ENCODE assay signal across 8 cellular contexts in genomic region chr16:24041834-24042631, GRCh38.
DNase-seq lines count a peak whose midpoint lies in the region; ATAC-seq lines count a peak whose summit lies in the region.

No MANE protein-coding gene starts in this region.

- in situ Hi-C loops in G401 (cut with HindIII; ENCODE audit: low sequenced_read_pairs): no loop called here

- no peak overlapping the region for H2AK5ac ChIP-seq in mesendoderm (ENCODE audit: low read length)

- H3K18ac ChIP-seq in mesendoderm (ENCODE audit: low read length): no peak overlapping the region

- H3K4me1 ChIP-seq in mesendoderm (ENCODE audit: control insufficient read depth, low read depth, low read length): no peaks in the 10 kb centered on the region

- no peak overlapping the region for H2BK120ac ChIP-seq in mesendoderm (ENCODE audit: low read depth, low read length)

- WGBS in mesendoderm (ENCODE audit: extremely low coverage, insufficient coverage, low lambda C conversion rate): 100% methylated on average over 4 of the region's 11 CpGs

- no peaks in the 10 kb centered on the region for H3K79me2 ChIP-seq in mesendoderm (ENCODE audit: control insufficient read depth, insufficient read depth, low read length)

- H3K9ac ChIP-seq in mesendoderm (ENCODE audit: low read length): no peak overlapping the region

- H2BK5ac ChIP-seq in mesendoderm (ENCODE audit: low read length): no peak overlapping the region

- ATAC-seq in HG02870 (IDR thresholded peaks at IDR 0.05; ENCODE audit: unreplicated experiment): peak; percentile 61

- no peak overlapping the region for H3K27ac ChIP-seq in mesendoderm (ENCODE audit: low read depth, low read length)

- H3K4me2 ChIP-seq in mesendoderm (ENCODE audit: low read length): no peak overlapping the region

- no peak overlapping the region for H2BK15ac ChIP-seq in mesendoderm (replicated peaks; ENCODE audit: low read depth)

- no peak overlapping the region for H3K4ac ChIP-seq in mesendoderm (ENCODE audit: low read depth, low read length)

- DNase-seq in G401 (ENCODE audit: low spot score) (peak; percentile 77), NCI-H526 treated with DMSO at 0.1 percent for 48 hours (lab: John Stamatoyannopoulos, UW) (peak; percentile 30), mesendoderm (peak; percentile 69), NCI-H1048 (lab: John Stamatoyannopoulos, UW) (no peak)
- peak; percentile 69 to 73 for DNase-seq in activated CD4-positive, alpha-beta T cell treated with anti-CD3 and anti-CD28 coated beads, Interleukin-2, amount 50 U/mL, for 24 hours (ENCODE audit: low read depth in 1 of 2, low spot score in 1 of 2)
- DNase-seq in effector CD8-positive, alpha-beta T cell (lab: John Stamatoyannopoulos, UW): peak; percentile 49
- DNase-seq in stimulated activated CD8-positive, alpha-beta memory T cell treated with anti-CD3 and anti-CD28 coated beads, Interleukin-2, amount 100 ng/mL, for 48 hours (ENCODE audit: low read depth in 2 of 2): peak; percentile 66 to 75

- H3K4me3 ChIP-seq in mesendoderm (ENCODE audit: low read length): no peak overlapping the region

- no peak overlapping the region for H4K5ac ChIP-seq in mesendoderm (ENCODE audit: low read length)

- no peaks in the 10 kb centered on the region for H3K36me3 ChIP-seq in mesendoderm (ENCODE audit: control insufficient read depth, insufficient read depth, low read length)

- H3K23ac ChIP-seq in mesendoderm (ENCODE audit: low read length): no peak overlapping the region

- no peak overlapping the region for H4K8ac ChIP-seq in mesendoderm (ENCODE audit: low read depth, low read length)

- no peaks in the 10 kb centered on the region for H3K79me1 ChIP-seq in mesendoderm (ENCODE audit: low read length)

- no peak overlapping the region for H3K56ac ChIP-seq in mesendoderm (ENCODE audit: low read length)

- no peaks in the 10 kb centered on the region for H3K27me3 ChIP-seq in mesendoderm (ENCODE audit: insufficient read depth, low read length, poor library complexity)
